ENCODE assay signal across 16 cellular contexts in the genomic region with DNA sequence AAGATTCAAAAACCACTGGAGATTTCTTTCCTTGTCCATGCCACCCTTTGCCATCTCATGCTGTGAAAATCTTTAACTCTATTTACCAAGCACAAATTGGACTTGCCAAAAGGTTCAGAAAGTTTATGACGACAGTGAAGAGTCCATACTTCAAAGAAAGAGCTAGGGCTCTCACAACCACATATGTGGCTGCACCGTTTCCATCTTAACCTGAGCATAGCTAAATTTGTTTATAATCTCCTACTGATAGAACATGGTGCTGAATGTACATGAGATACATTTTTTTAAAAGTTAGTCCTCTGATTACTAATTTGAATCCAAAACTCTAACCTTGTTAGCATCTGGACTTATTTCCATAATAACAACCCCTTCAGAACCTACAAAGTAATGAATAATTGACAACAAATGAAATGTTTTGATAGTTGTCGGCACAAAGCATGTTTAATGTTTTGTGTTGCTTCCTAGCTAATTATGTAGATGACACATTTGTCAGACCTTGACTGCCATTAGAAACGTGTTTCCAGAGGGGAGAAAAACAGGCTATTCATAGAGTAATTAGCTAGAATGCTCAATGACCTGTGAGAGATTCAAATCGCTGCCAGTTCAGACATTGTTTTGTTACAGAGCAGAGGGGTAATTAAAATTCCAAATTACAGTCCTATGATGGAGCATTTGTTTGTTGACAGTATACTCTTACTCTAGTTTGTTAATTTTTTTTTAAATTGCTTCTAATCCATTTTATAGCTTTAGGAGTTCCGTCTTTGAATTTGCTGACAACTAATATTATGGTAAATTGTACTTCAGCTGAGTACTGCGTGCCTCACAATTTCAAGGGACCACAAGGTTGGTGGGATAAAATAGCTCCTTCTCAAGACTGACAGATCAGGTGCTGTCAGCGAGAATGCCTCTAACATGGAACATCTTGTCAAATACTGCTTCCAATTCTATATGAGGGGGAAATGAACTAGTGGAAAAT. TPM values are rescaled to one million over a fixed set of nuclear protein-coding genes. Genes with fewer than 3 reads are reported as not detected.
DNase-seq lines count a peak whose midpoint lies in the region; ATAC-seq and TF ChIP-seq lines count a peak whose summit lies in the region.
"Had no signal": no experiment of that assay in that cellular context is flagged by ENCODE, and none has a peak within 500 bp of the region (broad histone marks: within the 10 kb centered on the region; RNA-seq: fewer than 3 reads in every experiment).

No MANE protein-coding gene starts in this region.

- no peaks in the 10 kb centered on the region for H3K9me3 Mint-ChIP-seq in activated CD4-positive, alpha-beta T cell treated with anti-CD3 and anti-CD28 coated beads for 36 hours (ENCODE audit: low read depth)
- no peaks in the 10 kb centered on the region for H3K9me3 Mint-ChIP-seq in activated B cell treated with CpG ODN at 0.5 μM for 24 hours
- H3K9me3 Mint-ChIP-seq in natural killer cell treated with Interleukin-12 subunit alpha and Interleukin-12 subunit beta and Interleukin-15 and Interleukin-18, amount 100 ng/mL, for 72 hours, result no peaks in the 10 kb centered on the region

- POLR2A ChIA-PET in activated CD4-positive, alpha-beta T cell treated with anti-CD3 and anti-CD28 coated beads for 36 hours (lab: Charles Lee), result no interaction called here
- POLR2A ChIA-PET in activated B cell treated with CpG ODN at 0.5 μM for 24 hours (lab: Charles Lee), result interaction anchor here (1.3 to 1.6 kb wide), 3 partner anchors 32 to 98 kb away, joined by 3 to 8 read pairs (median 5); a partner anchor contains a TSS

- peak overlapping the region; percentile 22 for H3K27ac Mint-ChIP-seq in activated CD4-positive, alpha-beta T cell treated with anti-CD3 and anti-CD28 coated beads for 36 hours
- H3K27ac Mint-ChIP-seq in activated B cell treated with CpG ODN at 0.5 μM for 24 hours, result peak overlapping the region; percentile 37
- H3K27ac Mint-ChIP-seq in natural killer cell treated with Interleukin-12 subunit alpha and Interleukin-12 subunit beta and Interleukin-15 and Interleukin-18, amount 100 ng/mL, for 72 hours, result peak overlapping the region; percentile 5 to 80

- intact Hi-C loops in activated CD4-positive, alpha-beta T cell treated with anti-CD3 and anti-CD28 coated beads for 36 hours (cut with DNase I, micrococcal nuclease), result loop anchor here (5.0 kb wide), 2 partner anchors 46 to 129 kb away; no protein-coding TSS in a partner anchor
- intact Hi-C loops in activated B cell treated with CpG ODN at 0.5 μM for 24 hours (cut with micrococcal nuclease), result no loop called here
- intact Hi-C loops in left ventricle myocardium superior (cut with micrococcal nuclease), result no loop called here

- H3K36me3 Mint-ChIP-seq in activated CD4-positive, alpha-beta T cell treated with anti-CD3 and anti-CD28 coated beads for 36 hours (ENCODE audit: low read depth), result peaks cover 21% of the 10 kb centered on the region
- peaks cover 53% of the 10 kb centered on the region for H3K36me3 Mint-ChIP-seq in activated B cell treated with CpG ODN at 0.5 μM for 24 hours (ENCODE audit: low read depth)
- peaks cover 16% of the 10 kb centered on the region for H3K36me3 Mint-ChIP-seq in natural killer cell treated with Interleukin-12 subunit alpha and Interleukin-12 subunit beta and Interleukin-15 and Interleukin-18, amount 100 ng/mL, for 72 hours

- H3K4me3 Mint-ChIP-seq in activated CD4-positive, alpha-beta T cell treated with anti-CD3 and anti-CD28 coated beads for 36 hours, result no peak overlapping the region
- no peak overlapping the region for H3K4me3 Mint-ChIP-seq in activated B cell treated with CpG ODN at 0.5 μM for 24 hours
- H3K4me3 Mint-ChIP-seq in natural killer cell treated with Interleukin-12 subunit alpha and Interleukin-12 subunit beta and Interleukin-15 and Interleukin-18, amount 100 ng/mL, for 72 hours, result no peak overlapping the region

- H3K4me1 Mint-ChIP-seq in activated CD4-positive, alpha-beta T cell treated with anti-CD3 and anti-CD28 coated beads for 36 hours, result peaks cover 83% of the 10 kb centered on the region
- H3K4me1 Mint-ChIP-seq in activated B cell treated with CpG ODN at 0.5 μM for 24 hours, result peaks cover 80% of the 10 kb centered on the region
- H3K4me1 Mint-ChIP-seq in natural killer cell treated with Interleukin-12 subunit alpha and Interleukin-12 subunit beta and Interleukin-15 and Interleukin-18, amount 100 ng/mL, for 72 hours (ENCODE audit: low read depth in 2 of 2), result peaks cover 51 to 72% of the 10 kb centered on the region in 2 donors

- H3K27me3 Mint-ChIP-seq in activated CD4-positive, alpha-beta T cell treated with anti-CD3 and anti-CD28 coated beads for 36 hours, result no peaks in the 10 kb centered on the region
- H3K27me3 Mint-ChIP-seq in activated B cell treated with CpG ODN at 0.5 μM for 24 hours, result no peaks in the 10 kb centered on the region
- no peaks in the 10 kb centered on the region for H3K27me3 Mint-ChIP-seq in natural killer cell treated with Interleukin-12 subunit alpha and Interleukin-12 subunit beta and Interleukin-15 and Interleukin-18, amount 100 ng/mL, for 72 hours

- no peak for TF ChIP-seq CTCF in activated B cell treated with CpG ODN at 0.5 μM for 24 hours (IDR thresholded peaks at IDR 0.05)

- CTCF ChIA-PET in activated CD4-positive, alpha-beta T cell treated with anti-CD3 and anti-CD28 coated beads for 36 hours (lab: Charles Lee), result interaction anchor here (0.7 to 7.0 kb wide), 39 partner anchors 8 to 198 kb away, joined by 3 to 125 read pairs (median 4); a partner anchor contains a TSS
- CTCF ChIA-PET in activated B cell treated with CpG ODN at 0.5 μM for 24 hours (lab: Charles Lee), result interaction anchor here (0.7 to 9.0 kb wide), 22 partner anchors 10 to 128 kb away, joined by 3 to 143 read pairs (median 4); a partner anchor contains a TSS

- DNase-seq in activated CD4-positive, alpha-beta T cell treated with anti-CD3 and anti-CD28 coated beads for 36 hours, result no peak
- no peak for DNase-seq in activated CD4-positive, alpha-beta T cell treated with anti-CD3 and anti-CD28 coated beads, Interleukin-2, amount 50 U/mL, for 4 hours
- DNase-seq in NCI-H1105 (lab: John Stamatoyannopoulos, UW) (peak; percentile 71), activated B cell treated with CpG ODN at 0.5 μM for 24 hours (no peak), left ventricle myocardium superior (no peak)
- no peak for DNase-seq in natural killer cell treated with Interleukin-12 subunit alpha and Interleukin-12 subunit beta and Interleukin-15 and Interleukin-18, amount 100 ng/mL, for 72 hours (ENCODE audit: low spot score)
- DNase-seq: effector memory CD4-positive, alpha-beta T cell; Kasumi-1; midbrain; NCI-H2081 treated with DMSO at 0.1 percent for 48 hours; pancreas; SJCRH30; stimulated activated naive CD4-positive, alpha-beta T cell treated with Interleukin-2 at 50 U/mL for 16 hours had no signal

- no peak for ATAC-seq in activated CD4-positive, alpha-beta T cell treated with anti-CD3 and anti-CD28 coated beads for 36 hours
- ATAC-seq in activated B cell treated with CpG ODN at 0.5 μM for 24 hours (ENCODE audit: low read depth) (no peak), GM21390 (IDR thresholded peaks at IDR 0.05; ENCODE audit: unreplicated experiment) (no peak), GM21529 (IDR thresholded peaks at IDR 0.05; ENCODE audit: unreplicated experiment) (no peak), left ventricle myocardium superior (no peak)
- no peak for ATAC-seq in natural killer cell treated with Interleukin-12 subunit alpha and Interleukin-12 subunit beta and Interleukin-15 and Interleukin-18, amount 100 ng/mL, for 72 hours

RNA-seq across cellular contexts. Expression of a gene that starts 31.8 kb away (rescaled TPM):
- total RNA-seq in activated CD4-positive, alpha-beta T cell treated with anti-CD3 and anti-CD28 coated beads for 36 hours, result 10 to 100 TPM; 62.6 to 64.3 TPM
- total RNA-seq in activated B cell treated with CpG ODN at 0.5 μM for 24 hours (101 and 112 TPM in 2 replicates), left ventricle myocardium superior (4.2 TPM)
- total RNA-seq in natural killer cell treated with Interleukin-12 subunit alpha and Interleukin-12 subunit beta and Interleukin-15 and Interleukin-18, amount 100 ng/mL, for 72 hours, result 100 to 1,000 TPM in 1 of 2 donors, 10 to 100 TPM in 1; 80.6 to 133 TPM
- total RNA-seq: cardiac muscle cell had no signal

Comparison
In these comparisons a context has a peak if more than half of its experiments do, and no peak if none do; other contexts are left out.
1. RNA of a gene that starts 31.8 kb away (total RNA-seq): 80.6 to 133 TPM in natural killer cell treated with Interleukin-12 subunit alpha and Interleukin-12 subunit beta and Interleukin-15 and Interleukin-18, amount 100 ng/mL, for 72 hours, 101 to 112 TPM in activated B cell treated with CpG ODN at 0.5 μM for 24 hours and 62.6 to 64.3 TPM in activated CD4-positive, alpha-beta T cell treated with anti-CD3 and anti-CD28 coated beads for 36 hours; 4.2 TPM in left ventricle myocardium superior (single experiment); every median in the first group is over 10 times any median in the second.
2. intact Hi-C loops: an anchor here in activated CD4-positive, alpha-beta T cell treated with anti-CD3 and anti-CD28 coated beads for 36 hours (5.0 kb wide); none called in activated B cell treated with CpG ODN at 0.5 μM for 24 hours and left ventricle myocardium superior.
3. Peak in every context shown above with its lines, with median percentiles within 50 percentile points of each other: H3K27ac Mint-ChIP-seq.